1 cellular context compared by ENCODE assay signal in the genomic region with DNA sequence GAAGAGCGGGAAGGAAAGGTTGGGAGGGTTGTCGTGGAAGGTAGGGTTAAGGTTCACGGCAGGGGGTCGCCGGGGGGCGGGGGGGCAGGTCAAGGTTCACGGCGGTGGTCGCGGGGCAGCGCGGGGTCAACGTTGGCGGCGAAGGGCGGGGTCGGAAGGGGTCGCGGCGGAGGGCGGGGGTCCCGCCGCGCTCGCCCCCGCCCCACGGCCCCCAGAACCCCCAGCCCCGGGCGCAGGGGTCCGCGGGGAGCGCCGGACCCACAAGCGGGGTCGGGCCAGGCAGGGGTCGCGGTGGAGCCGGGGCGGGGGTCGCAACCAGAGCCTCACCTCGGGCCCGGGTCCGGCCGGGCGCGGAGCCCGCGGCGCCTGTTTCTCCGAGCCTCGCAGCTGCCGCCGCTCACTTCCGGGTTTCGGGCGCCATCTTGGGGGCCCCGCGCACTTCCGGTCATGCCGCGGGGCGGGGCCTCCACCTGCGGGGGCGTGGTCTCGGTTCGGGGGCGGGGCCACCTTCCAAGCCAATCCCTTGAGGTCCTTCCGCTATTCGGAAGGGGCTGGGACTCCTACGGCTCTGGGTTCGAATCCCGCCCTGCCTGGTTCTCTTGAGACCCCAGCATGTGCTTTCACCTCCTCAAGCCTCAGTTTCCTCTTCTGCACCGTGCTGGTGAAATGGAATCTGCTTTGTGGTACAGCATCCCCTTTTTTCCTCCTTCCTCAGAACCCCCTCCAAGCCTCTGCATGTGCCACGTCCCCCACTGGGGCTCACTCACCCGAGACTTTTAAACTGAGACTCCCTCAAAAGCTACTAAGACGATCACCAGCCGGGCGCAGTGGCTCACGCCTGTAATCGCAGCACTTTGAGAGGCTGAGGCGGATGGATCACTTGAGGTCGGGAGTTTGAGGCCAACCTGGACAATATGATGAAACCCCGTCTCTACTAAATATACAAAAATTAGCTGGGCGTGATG.
TF ChIP-seq lines count a peak whose summit lies in the region.

A gene with protein sequence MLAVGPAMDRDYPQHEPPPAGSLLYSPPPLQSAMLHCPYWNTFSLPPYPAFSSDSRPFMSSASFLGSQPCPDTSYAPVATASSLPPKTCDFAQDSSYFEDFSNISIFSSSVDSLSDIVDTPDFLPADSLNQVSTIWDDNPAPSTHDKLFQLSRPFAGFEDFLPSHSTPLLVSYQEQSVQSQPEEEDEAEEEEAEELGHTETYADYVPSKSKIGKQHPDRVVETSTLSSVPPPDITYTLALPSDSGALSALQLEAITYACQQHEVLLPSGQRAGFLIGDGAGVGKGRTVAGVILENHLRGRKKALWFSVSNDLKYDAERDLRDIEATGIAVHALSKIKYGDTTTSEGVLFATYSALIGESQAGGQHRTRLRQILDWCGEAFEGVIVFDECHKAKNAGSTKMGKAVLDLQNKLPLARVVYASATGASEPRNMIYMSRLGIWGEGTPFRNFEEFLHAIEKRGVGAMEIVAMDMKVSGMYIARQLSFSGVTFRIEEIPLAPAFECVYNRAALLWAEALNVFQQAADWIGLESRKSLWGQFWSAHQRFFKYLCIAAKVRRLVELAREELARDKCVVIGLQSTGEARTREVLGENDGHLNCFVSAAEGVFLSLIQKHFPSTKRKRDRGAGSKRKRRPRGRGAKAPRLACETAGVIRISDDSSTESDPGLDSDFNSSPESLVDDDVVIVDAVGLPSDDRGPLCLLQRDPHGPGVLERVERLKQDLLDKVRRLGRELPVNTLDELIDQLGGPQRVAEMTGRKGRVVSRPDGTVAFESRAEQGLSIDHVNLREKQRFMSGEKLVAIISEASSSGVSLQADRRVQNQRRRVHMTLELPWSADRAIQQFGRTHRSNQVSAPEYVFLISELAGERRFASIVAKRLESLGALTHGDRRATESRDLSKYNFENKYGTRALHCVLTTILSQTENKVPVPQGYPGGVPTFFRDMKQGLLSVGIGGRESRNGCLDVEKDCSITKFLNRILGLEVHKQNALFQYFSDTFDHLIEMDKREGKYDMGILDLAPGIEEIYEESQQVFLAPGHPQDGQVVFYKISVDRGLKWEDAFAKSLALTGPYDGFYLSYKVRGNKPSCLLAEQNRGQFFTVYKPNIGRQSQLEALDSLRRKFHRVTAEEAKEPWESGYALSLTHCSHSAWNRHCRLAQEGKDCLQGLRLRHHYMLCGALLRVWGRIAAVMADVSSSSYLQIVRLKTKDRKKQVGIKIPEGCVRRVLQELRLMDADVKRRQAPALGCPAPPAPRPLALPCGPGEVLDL (N-terminal part only) (minus strand): TSS at position 424 of the 965 bp plus-strand sequence. CDS start 19,992 bp downstream, outside the sequence.

TF ChIP-seq in IMR-90, 13 proteins besides CTCF, POLR2A, EP300 and RAD21:
- TF ChIP-seq FOS (IDR thresholded peaks at IDR 0.05; ENCODE audit: low read depth, low read length) (no peak), RCOR1 (IDR thresholded peaks at IDR 0.05; ENCODE audit: insufficient replicate concordance, low read length) (peak; percentile 70), MXI1 (IDR thresholded peaks at IDR 0.05; ENCODE audit: borderline replicate concordance, low read depth, low read length) (peak; percentile 57; the same call in 1 of the 2 replicates), MAZ (IDR thresholded peaks at IDR 0.05; ENCODE audit: borderline replicate concordance, low read depth, low read length) (peak; percentile 98)
- TF ChIP-seq, protein P1, sequence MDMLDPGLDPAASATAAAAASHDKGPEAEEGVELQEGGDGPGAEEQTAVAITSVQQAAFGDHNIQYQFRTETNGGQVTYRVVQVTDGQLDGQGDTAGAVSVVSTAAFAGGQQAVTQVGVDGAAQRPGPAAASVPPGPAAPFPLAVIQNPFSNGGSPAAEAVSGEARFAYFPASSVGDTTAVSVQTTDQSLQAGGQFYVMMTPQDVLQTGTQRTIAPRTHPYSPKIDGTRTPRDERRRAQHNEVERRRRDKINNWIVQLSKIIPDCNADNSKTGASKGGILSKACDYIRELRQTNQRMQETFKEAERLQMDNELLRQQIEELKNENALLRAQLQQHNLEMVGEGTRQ (IDR thresholded peaks at IDR 0.05; ENCODE audit: low read depth, low read length) = peak; percentile 78
